11 cellular contexts compared by ENCODE assay signal in genomic region chr12:49808686-49809368, GRCh38. TPM values are rescaled to one million over a fixed set of nuclear protein-coding genes. Genes with fewer than 3 reads are reported as not detected.
A peak's percentile ranks its signal among the peaks of the same experiment; 100 is the strongest.
DNase-seq lines count a peak whose midpoint lies in the region; ATAC-seq, FAIRE-seq and TF ChIP-seq lines count a peak whose summit lies in the region.
"Had no signal": no experiment of that assay in that cellular context is flagged by ENCODE, and none has a peak within 500 bp of the region (broad histone marks: within the 10 kb centered on the region; RNA-seq: fewer than 3 reads in every experiment).

No MANE protein-coding gene starts in this region.

- no peak for TF ChIP-seq EP300 in HepG2 (IDR thresholded peaks at IDR 0.05; ENCODE audit: low read depth in 2 of 2, low read length in 2 of 2)
- TF ChIP-seq EP300 in HepG2 (CRISPR knock-in tag; IDR thresholded peaks at IDR 0.05; ENCODE audit: borderline replicate concordance) = no peak

- POLR2A ChIA-PET in HepG2 (lab: Yijun Ruan, JAX) = no interaction called here

- TF ChIP-seq CTCF in right lobe of liver (IDR thresholded peaks at IDR 0.05) (no peak), HepG2 (CRISPR knock-in tag; IDR thresholded peaks at IDR 0.05) (no peak), parathyroid adenoma (IDR thresholded peaks at IDR 0.05) (no peak)

- H3K36me3 ChIP-seq in right lobe of liver (peaks cover 0 to 5% (median 0%) of the 10 kb centered on the region in 4 donors), HepG2 (replicated peaks in 1 of 2; ENCODE audit: control insufficient read depth in 1 of 2, insufficient read depth in 2 of 2, low read length in 2 of 2) (peaks cover 5 to 23% of the 10 kb centered on the region in 2 experiments; a peak in 4 of 5 replicates), iPS-18a (ENCODE audit: control insufficient read depth, low read depth, low read length) (peaks cover 13% of the 10 kb centered on the region), parathyroid adenoma (ENCODE audit: control insufficient read depth, insufficient read depth, low read length) (no peaks in the 10 kb centered on the region)

- no peak for FAIRE-seq in HepG2 (lab: Jason Lieb, UNC)
- FAIRE-seq: A204.1 had no signal

- no peak for TF ChIP-seq RAD21 in HepG2 (CRISPR knock-in tag; IDR thresholded peaks at IDR 0.05)

- H3K4me3 ChIP-seq in right lobe of liver (no peak overlapping the region), HepG2 (replicated peaks in 1 of 3; ENCODE audit: insufficient read depth in 1 of 3, low read depth in 2 of 3, low read length in 3 of 3) (no peak overlapping the region), iPS-18a (ENCODE audit: low read length) (peak overlapping the region; percentile 4), parathyroid adenoma (ENCODE audit: low read depth, low read length) (no peak overlapping the region)
- H3K4me3 ChIP-seq: spleen had no signal

- TF ChIP-seq POLR2A in right lobe of liver (IDR thresholded peaks at IDR 0.05) (no peak), HepG2 (IDR thresholded peaks at IDR 0.05; ENCODE audit: insufficient read depth in 1 of 2, low read depth in 2 of 2, low read length in 2 of 2) (no peak)

- no peak overlapping the region for H3K4me2 ChIP-seq in HepG2 (ENCODE audit: low read depth, low read length)
- no peak overlapping the region for H3K4me2 ChIP-seq in parathyroid adenoma (ENCODE audit: low read length)

- CTCF ChIA-PET in HepG2 (lab: Yijun Ruan, JAX; ENCODE audit: low intra/inter-chr PET ratio, low total read pairs) = no interaction called here

- no peaks in the 10 kb centered on the region for H3K9me3 ChIP-seq in right lobe of liver
- H3K9me3 ChIP-seq in HepG2 (ENCODE audit: low read length) = no peaks in the 10 kb centered on the region
- H3K9me3 ChIP-seq in iPS-18a (ENCODE audit: control insufficient read depth, low read depth, low read length) = no peaks in the 10 kb centered on the region
- H3K9me3 ChIP-seq in parathyroid adenoma (ENCODE audit: control insufficient read depth, low read length) = no peaks in the 10 kb centered on the region
- H3K9me3 ChIP-seq: spleen had no signal

- no peaks in the 10 kb centered on the region for H4K20me1 ChIP-seq in HepG2 (ENCODE audit: insufficient read depth, low read length)

- WGBS in right lobe of liver (ENCODE audit: insufficient coverage, low coverage, low lambda C conversion rate, missing lambda C conversion rate) = 80% methylated on average over 1 of the region's 14 CpGs
- WGBS in HepG2 (ENCODE audit: low lambda C conversion rate) = 90% methylated on average over 7 of the region's 14 CpGs

- intact Hi-C loops in right lobe of liver (cut with DNase I) = no loop called here
- intact Hi-C loops in HepG2 (cut with micrococcal nuclease; ENCODE audit: unreplicated experiment) = no loop called here

- peak overlapping the region in 1 of 3 donors; percentile 28 for H3K27ac ChIP-seq in right lobe of liver
- no peak overlapping the region for H3K27ac ChIP-seq in HepG2 (ENCODE audit: extremely low read length, insufficient read depth, low read length)
- peak overlapping the region; percentile 9 for H3K27ac ChIP-seq in iPS-18a (ENCODE audit: low read length)
- peak overlapping the region; percentile 42 for H3K27ac ChIP-seq in parathyroid adenoma

- no peak overlapping the region for H3K9ac ChIP-seq in HepG2 (ENCODE audit: insufficient read depth, low read depth, low read length)
- H3K9ac ChIP-seq in iPS-18a (ENCODE audit: low read length) = peak overlapping the region; percentile 6
- no peak overlapping the region for H3K9ac ChIP-seq in parathyroid adenoma

- no peaks in the 10 kb centered on the region for H3K27me3 ChIP-seq in right lobe of liver
- no peaks in the 10 kb centered on the region for H3K27me3 ChIP-seq in HepG2 (ENCODE audit: control insufficient read depth in 1 of 2, insufficient read depth in 2 of 2, low read length in 2 of 2)
- no peaks in the 10 kb centered on the region for H3K27me3 ChIP-seq in iPS-18a (ENCODE audit: control insufficient read depth, insufficient read depth, low read length)
- no peaks in the 10 kb centered on the region for H3K27me3 ChIP-seq in parathyroid adenoma (ENCODE audit: control insufficient read depth, insufficient read depth, low read length)
- H3K27me3 ChIP-seq: spleen had no signal

- DNase-seq in right lobe of liver = no peak
- no peak for DNase-seq in HepG2 (ENCODE audit: low spot score)
- DNase-seq in NCI-H1436 treated with DMSO at 0.1 percent for 48 hours (lab: John Stamatoyannopoulos, UW) = no peak
- DNase-seq in NOMO-1 (lab: John Stamatoyannopoulos, UW; ENCODE audit: unreplicated experiment in 2 of 2) = no peak
- DNase-seq in NCI-H1105 (lab: John Stamatoyannopoulos, UW) = no peak
- DNase-seq: activated naive CD4-positive, alpha-beta T cell; spleen had no signal

- in situ Hi-C loops in HepG2 (cut with HindIII; ENCODE audit: extremely low pct_ligation_motif_present, low pct_unique_long_range_greater_than_20kb) = no loop called here

- no peaks in the 10 kb centered on the region for H3K4me1 ChIP-seq in right lobe of liver
- no peaks in the 10 kb centered on the region for H3K4me1 ChIP-seq in HepG2 (ENCODE audit: insufficient read depth, low read length)
- H3K4me1 ChIP-seq in iPS-18a (ENCODE audit: control insufficient read depth, low read depth, low read length) = peaks cover 29% of the 10 kb centered on the region
- H3K4me1 ChIP-seq in parathyroid adenoma = no peaks in the 10 kb centered on the region

- BruUV-seq in HepG2 (replicated peaks; lab: Mats Ljungman, UMichigan) = no TSS peak

- H3K79me2 ChIP-seq in HepG2 (ENCODE audit: insufficient read depth, low read length) (no peaks in the 10 kb centered on the region), parathyroid adenoma (peaks cover 20% of the 10 kb centered on the region)

- H2AFZ ChIP-seq in HepG2 (ENCODE audit: low read length) (no peak overlapping the region), parathyroid adenoma (no peak overlapping the region)

- peak in 3 of 4 donors; percentile 38 to 47 (median 42) for ATAC-seq in right lobe of liver
- no peak; the same call in 2 of the 3 replicates for ATAC-seq in HepG2
- no peak for ATAC-seq in GM18520 (IDR thresholded peaks at IDR 0.05; ENCODE audit: unreplicated experiment)

TF ChIP-seq in HepG2, 621 proteins besides CTCF, POLR2A, EP300 and RAD21 (continues in another document):
- no peak for TF ChIP-seq SMARCC2 (IDR thresholded peaks at IDR 0.05)
- no peak for TF ChIP-seq ZNF44 (CRISPR knock-in tag; IDR thresholded peaks at IDR 0.05)

RNA-seq across cellular contexts. Expression of gene NCKAP5L, which starts 19.4 kb away (rescaled TPM):
- total RNA-seq in right lobe of liver = 1 to 10 TPM; 7.0 to 8.8 (median 7.9) TPM
- 5.9 and 9.0 TPM in 2 replicates for total RNA-seq in HepG2 (2016; rRNA removed; fragmentation: Illumina TruSeq; extraction: Trizol)
- 3.1 and 3.3 TPM in 2 replicates for total RNA-seq in HepG2 (2016; cell fraction: cytosol; rRNA removed; fragmentation: Illumina TruSeq; extraction: Trizol; ENCODE audit: low read depth)
- total RNA-seq in HepG2 (2016; cell fraction: insoluble cytoplasmic fraction; rRNA removed; fragmentation: Illumina TruSeq; extraction: Trizol) = 5.1 and 8.3 TPM in 2 replicates
- 5.3 and 5.9 TPM in 2 replicates for total RNA-seq in HepG2 (2016; cell fraction: membrane; rRNA removed; fragmentation: Illumina TruSeq; extraction: Trizol)
- 10.1 and 11.1 TPM in 2 replicates for total RNA-seq in HepG2 (2016; cell fraction: nucleus; rRNA removed; fragmentation: Illumina TruSeq; extraction: Trizol)
- 4.1 and 5.5 TPM in 2 replicates for polyA plus RNA-seq in HepG2 (2011; rRNA removed)
- 1.7 and 3.1 TPM in 2 replicates for polyA plus RNA-seq in HepG2 (2011; cell fraction: cytosol; rRNA removed)
- 15.9 and 16.8 TPM in 2 replicates for polyA plus RNA-seq in HepG2 (2011; cell fraction: nucleus; rRNA removed)
- 4.7 and 6.8 TPM in 2 replicates for polyA plus RNA-seq in HepG2 (2012)
- polyA plus RNA-seq in HepG2 (2016; cell fraction: cytosol; fragmentation: Illumina TruSeq; extraction: Trizol; ENCODE audit: low read depth) = 0.32 and 0.37 TPM in 2 replicates
- 5.7 and 8.4 TPM in 2 replicates for polyA plus RNA-seq in HepG2 (2016; cell fraction: insoluble cytoplasmic fraction; fragmentation: Illumina TruSeq; extraction: Trizol; ENCODE audit: low read depth)
- 1.3 and 1.7 TPM in 2 replicates for polyA plus RNA-seq in HepG2 (2016; cell fraction: membrane; fragmentation: Illumina TruSeq; extraction: Trizol; ENCODE audit: low read depth)
- 20.5 and 22.7 TPM in 2 replicates for polyA plus RNA-seq in HepG2 (2016; cell fraction: nucleus; fragmentation: Illumina TruSeq; extraction: Trizol; ENCODE audit: insufficient read depth, low read depth)
- 10.1 and 13.6 TPM in 2 replicates for polyA minus RNA-seq in HepG2 (2011; rRNA and poly(A)+ RNA removed; ENCODE audit: low replicate concordance)
- 5.5 and 6.3 TPM in 2 replicates for polyA minus RNA-seq in HepG2 (2011; cell fraction: cytosol; rRNA and poly(A)+ RNA removed)
- 13.2 and 14.7 TPM in 2 replicates for polyA minus RNA-seq in HepG2 (2011; cell fraction: nucleus; rRNA and poly(A)+ RNA removed)

RNA-seq across cellular contexts. Expression of gene BCDIN3D, which starts 34.1 kb away (rescaled TPM):
- 1 to 10 TPM; 1.6 to 3.6 (median 2.6) TPM for total RNA-seq in right lobe of liver
- 1.8 and 2.5 TPM in 2 replicates for total RNA-seq in HepG2 (2016; rRNA removed; fragmentation: Illumina TruSeq; extraction: Trizol)
- total RNA-seq in HepG2 (2016; cell fraction: cytosol; rRNA removed; fragmentation: Illumina TruSeq; extraction: Trizol; ENCODE audit: low read depth) = 1.6 and 1.7 TPM in 2 replicates
- 2.2 and 3.0 TPM in 2 replicates for total RNA-seq in HepG2 (2016; cell fraction: insoluble cytoplasmic fraction; rRNA removed; fragmentation: Illumina TruSeq; extraction: Trizol)
- total RNA-seq in HepG2 (2016; cell fraction: membrane; rRNA removed; fragmentation: Illumina TruSeq; extraction: Trizol) = 2.1 and 3.4 TPM in 2 replicates
- total RNA-seq in HepG2 (2016; cell fraction: nucleus; rRNA removed; fragmentation: Illumina TruSeq; extraction: Trizol) = 2.6 and 3.0 TPM in 2 replicates
- polyA plus RNA-seq in HepG2 (2011; rRNA removed) = 2.0 and 2.2 TPM in 2 replicates
- 1.4 and 1.7 TPM in 2 replicates for polyA plus RNA-seq in HepG2 (2011; cell fraction: cytosol; rRNA removed)
- 1.3 and 2.3 TPM in 2 replicates for polyA plus RNA-seq in HepG2 (2011; cell fraction: nucleus; rRNA removed)
- polyA plus RNA-seq in HepG2 (2012) = 1.7 and 2.6 TPM in 2 replicates
- polyA plus RNA-seq in HepG2 (2016; cell fraction: cytosol; fragmentation: Illumina TruSeq; extraction: Trizol; ENCODE audit: low read depth) = 0.54 and 0.63 TPM in 2 replicates
- polyA plus RNA-seq in HepG2 (2016; cell fraction: insoluble cytoplasmic fraction; fragmentation: Illumina TruSeq; extraction: Trizol; ENCODE audit: low read depth) = 1.6 and 1.7 TPM in 2 replicates
- polyA plus RNA-seq in HepG2 (2016; cell fraction: membrane; fragmentation: Illumina TruSeq; extraction: Trizol; ENCODE audit: low read depth) = 0.76 and 1.1 TPM in 2 replicates
- polyA plus RNA-seq in HepG2 (2016; cell fraction: nucleus; fragmentation: Illumina TruSeq; extraction: Trizol; ENCODE audit: insufficient read depth, low read depth) = 2.7 and 2.8 TPM in 2 replicates
- 2.9 and 10.2 TPM in 2 replicates for polyA minus RNA-seq in HepG2 (2011; rRNA and poly(A)+ RNA removed; ENCODE audit: low replicate concordance)
- polyA minus RNA-seq in HepG2 (2011; cell fraction: cytosol; rRNA and poly(A)+ RNA removed) = 0.97 and 2.2 TPM in 2 replicates
- polyA minus RNA-seq in HepG2 (2011; cell fraction: nucleus; rRNA and poly(A)+ RNA removed) = 2.8 and 3.5 TPM in 2 replicates

Comparison
In these comparisons a context has a peak if more than half of its experiments do, and no peak if none do; other contexts are left out.
1. ATAC-seq: peak in right lobe of liver (3 of 4); none in HepG2 (single experiment) and GM18520 (single experiment).